In genomic region chr7:105654095-105654686, GRCh38 we compare ENCODE assay signal across 28 cellular contexts.
A peak's percentile ranks its signal among the peaks of the same experiment; 100 is the strongest.
DNase-seq lines count a peak whose midpoint lies in the region; ATAC-seq, FAIRE-seq and TF ChIP-seq lines count a peak whose summit lies in the region.
"Had no signal": no experiment of that assay in that cellular context is flagged by ENCODE, and none has a peak within 500 bp of the region (broad histone marks: within the 10 kb centered on the region; RNA-seq: fewer than 3 reads in every experiment).

No MANE protein-coding gene starts in this region.

- H3K23me2 ChIP-seq in H1 (ENCODE audit: low read depth, low read length), result no peaks in the 10 kb centered on the region

- no peak overlapping the region for H4K8ac ChIP-seq in H1 (ENCODE audit: extremely low read depth, insufficient read depth, low read length)

- H3K36me3 ChIP-seq in GM23338 (ENCODE audit: insufficient read depth) (peaks cover 7% of the 10 kb centered on the region), H1 (ENCODE audit: control insufficient read depth in 2 of 4, insufficient read depth in 4 of 4, low read length in 3 of 4) (no peaks in the 10 kb centered on the region), BE2C (no peaks in the 10 kb centered on the region)

- peak overlapping the region; percentile 40 for H3K4ac ChIP-seq in H1 (replicated peaks; ENCODE audit: insufficient read length, low read depth, low read length)

- no peak overlapping the region for H3K23ac ChIP-seq in H1 (ENCODE audit: insufficient read length)

- H2BK12ac ChIP-seq in H1 (ENCODE audit: low read depth, low read length), result peak overlapping the region; percentile 93; the same call in 1 of the 2 replicates

- peaks cover 3% of the 10 kb centered on the region; the same call in 1 of the 2 replicates for H3K79me2 ChIP-seq in GM23338 (replicated peaks; ENCODE audit: insufficient read depth)
- H3K79me2 ChIP-seq in H1 (ENCODE audit: control insufficient read depth in 1 of 2, insufficient read depth in 2 of 2, low read length in 2 of 2), result no peaks in the 10 kb centered on the region; a peak in 1 of 4 replicates

- H3F3A ChIP-seq in GM23338 (replicated peaks; ENCODE audit: low read depth), result peaks cover 40% of the 10 kb centered on the region

- H3K9me3 ChIP-seq in H1 (ENCODE audit: insufficient read depth in 2 of 2, low read depth in 1 of 2, low read length in 1 of 2) (no peaks in the 10 kb centered on the region), BE2C (no peaks in the 10 kb centered on the region)
- H3K9me3 ChIP-seq: BLaER1 treated with 17β-estradiol and CSF1 and Interleukin-3, amounts not matched to agents 10 nM and 100 nM; SK-N-SH had no signal

- DNase-seq in GM23338 (ENCODE audit: low spot score) (no peak), H1 (ENCODE audit: low read depth in 1 of 2, low spot score in 2 of 2) (no peak), glomerular visceral epithelial cell (ENCODE audit: extremely low spot score) (no peak), BE2C (no peak), NCI-H510A (lab: John Stamatoyannopoulos, UW) (no peak)
- DNase-seq: CD8-positive, alpha-beta memory T cell; DMS 273 treated with DMSO at 0.1 percent for 48 hours; DMS79; EL; GDM1; MV-4-11; NCI-H1105; NCI-H1436 treated with DMSO at 0.1 percent for 48 hours; NCI-H1930; NCI-H2107; NCI-H524 treated with DMSO at 0.1 percent for 48 hours; NCI-H774; SIG-M5; SK-N-SH; SW 1271 had no signal

- H3K27ac Mint-ChIP-seq in GM23338, result peak overlapping the region; percentile 68; the same call in 1 of the 2 replicates

- H3K27me3 ChIP-seq in GM23338 (ENCODE audit: insufficient read depth) (no peaks in the 10 kb centered on the region), H1 (replicated peaks in 1 of 4; ENCODE audit: control insufficient read depth in 3 of 4, extremely low read depth in 1 of 4, insufficient read depth in 3 of 4, low read length in 3 of 4) (no peaks in the 10 kb centered on the region), BE2C (no peaks in the 10 kb centered on the region)
- H3K27me3 ChIP-seq: BLaER1 treated with 17β-estradiol and CSF1 and Interleukin-3, amounts not matched to agents 10 nM and 100 nM had no signal

- H3K4me3 ChIP-seq in GM23338 (no peak overlapping the region), H1 (ENCODE audit: extremely low read depth in 1 of 4, insufficient read depth in 2 of 4, low read depth in 3 of 4, low read length in 4 of 4) (no peak overlapping the region), BE2C (ENCODE audit: low read depth, low read length) (no peak overlapping the region)
- H3K4me3 ChIP-seq: BLaER1 treated with 17β-estradiol and CSF1 and Interleukin-3, amounts not matched to agents 10 nM and 100 nM had no signal

- WGBS in H1 (ENCODE audit: extremely low coverage in 1 of 2, insufficient coverage in 1 of 2, insufficient read length in 1 of 2, insufficient replicate concordance in 2 of 2, low coverage in 1 of 2, low lambda C conversion rate in 2 of 2, missing lambda C conversion rate in 1 of 2), 2 experiments, result 92% methylated on average over 8 of the region's 8 CpGs; no CpG with 5 or more reads in 1 of the 2 experiments

- H2AFZ ChIP-seq in GM23338 (no peak overlapping the region), H1 (ENCODE audit: low read length) (no peak overlapping the region)

- 0 out of 2 replicates have a peak overlapping the region, but pooled peaks have one; percentile 1 for H3K18ac ChIP-seq in H1 (ENCODE audit: extremely low read depth, low read length)

- H2AK5ac ChIP-seq in H1 (ENCODE audit: low read depth, low read length), result peak overlapping the region; percentile 65; the same call in 1 of the 2 replicates

- H3K56ac ChIP-seq in H1 (replicated peaks; ENCODE audit: insufficient read length, low read depth, low read length), result no peak overlapping the region

- H2BK20ac ChIP-seq in H1 (ENCODE audit: low read length), result no peak overlapping the region

- no peak for TF ChIP-seq CTCF in 22Rv1 (IDR thresholded peaks at IDR 0.05)
- no peak for TF ChIP-seq CTCF in GM23338 (conservative IDR thresholded peaks at IDR 0.05; ENCODE audit: low read depth in 2 of 2)
- TF ChIP-seq CTCF in VCaP (conservative IDR thresholded peaks at IDR 0.05), result no peak
- TF ChIP-seq CTCF in H1 (IDR thresholded peaks at IDR 0.05; ENCODE audit: control extremely low read depth in 1 of 3, insufficient read depth in 1 of 3, low read depth in 1 of 3, low read length in 3 of 3), result no peak
- TF ChIP-seq CTCF in BE2C (IDR thresholded peaks at IDR 0.05; ENCODE audit: low read depth, low read length), result no peak

- H3K4me2 ChIP-seq in GM23338 (peak overlapping the region; percentile 67; the same call in 1 of the 2 replicates), H1 (ENCODE audit: insufficient read depth in 1 of 2, low read depth in 2 of 2, low read length in 2 of 2) (no peak overlapping the region)
- H3K4me2 ChIP-seq: BLaER1 treated with 17β-estradiol and CSF1 and Interleukin-3, amounts not matched to agents 10 nM and 100 nM; SK-N-SH had no signal

- TF ChIP-seq POLR2A in H1 (IDR thresholded peaks at IDR 0.05; ENCODE audit: control extremely low read depth in 1 of 2, low read depth in 2 of 2, low read length in 2 of 2), result no peak

- peak overlapping the region; percentile 50 for H4K91ac ChIP-seq in H1 (replicated peaks; ENCODE audit: insufficient read length, low read length)

- H4K20me1 ChIP-seq in GM23338 (replicated peaks; ENCODE audit: insufficient read depth) (no peaks in the 10 kb centered on the region), H1 (replicated peaks in 1 of 2; ENCODE audit: control insufficient read depth in 1 of 2, insufficient read depth in 2 of 2, low read length in 2 of 2) (no peaks in the 10 kb centered on the region)

- CTCF ChIA-PET in H1 (lab: Charles Lee; ENCODE audit: partially characterized antibody), result interaction anchor here (0.6 to 11.8 kb wide), 27 partner anchors 9 to 500 kb away, joined by 3 to 158 read pairs (median 4); partner anchors contain the start of genes ATXN7L1 and RINT1

- H3K9ac ChIP-seq in H1 (replicated peaks in 1 of 4; ENCODE audit: extremely low read depth in 1 of 4, low read depth in 3 of 4, low read length in 3 of 4), result no peak overlapping the region
- H3K9ac ChIP-seq: BLaER1 treated with 17β-estradiol and CSF1 and Interleukin-3, amounts not matched to agents 10 nM and 100 nM; SK-N-SH had no signal

- H3K9me3 Mint-ChIP-seq in GM23338, result no peaks in the 10 kb centered on the region
- H3K9me3 Mint-ChIP-seq: CD8-positive, alpha-beta memory T cell had no signal

- no peak overlapping the region for H4K5ac ChIP-seq in H1 (ENCODE audit: insufficient read length, low read depth, low read length)

- H3K9me2 ChIP-seq in GM23338 (ENCODE audit: insufficient read depth), result no peaks in the 10 kb centered on the region
- H3K9me2 ChIP-seq: SK-N-SH had no signal

- peaks cover 72% of the 10 kb centered on the region for H3K4me1 Mint-ChIP-seq in GM23338

- H3K79me1 ChIP-seq in H1 (ENCODE audit: low read depth, low read length), result 0 out of 2 replicates have a peak, but pooled peaks cover 2% of the 10 kb centered on the region

- POLR2A ChIA-PET in H1 (lab: Charles Lee; ENCODE audit: partially characterized antibody), result interaction anchor here (0.7 to 3.7 kb wide), 5 partner anchors 10 to 249 kb away, joined by 3 to 23 read pairs (median 4); no protein-coding TSS in a partner anchor

- H2BK120ac ChIP-seq in H1 (replicated peaks; ENCODE audit: low read depth, low read length), result peak overlapping the region; percentile 57

- H2BK15ac ChIP-seq in H1 (ENCODE audit: low read length), result no peak overlapping the region

- peak overlapping the region; percentile 67; the same call in 1 of the 2 replicates for H2BK5ac ChIP-seq in H1 (ENCODE audit: low read depth, low read length)

- no peak for TF ChIP-seq RAD21 in H1 (IDR thresholded peaks at IDR 0.05 in 1 of 2, conservative IDR thresholded peaks at IDR 0.05 in 1 of 2; ENCODE audit: low read depth in 2 of 2, low read length in 2 of 2)

- FAIRE-seq in H1 (lab: Jason Lieb, UNC), result no peak
- FAIRE-seq: GM12891, RCC 7860 had no signal

- no peak overlapping the region for H3K14ac ChIP-seq in H1 (ENCODE audit: insufficient read length)

- H3K4me1 ChIP-seq in GM23338 (ENCODE audit: insufficient read depth) (peaks cover 60% of the 10 kb centered on the region), H1 (replicated peaks in 1 of 4; ENCODE audit: control insufficient read depth in 3 of 4, insufficient read depth in 4 of 4, low read length in 3 of 4) (peaks cover 28 to 48% (median 32%) of the 10 kb centered on the region in 4 experiments), BE2C (peaks cover 9% of the 10 kb centered on the region)

- ATAC-seq in GM23338 (no peak), GM21515 (IDR thresholded peaks at IDR 0.05; ENCODE audit: unreplicated experiment) (no peak)
- ATAC-seq: HCT116 had no signal

- peaks cover 17% of the 10 kb centered on the region for H3K27me3 Mint-ChIP-seq in GM23338 (ENCODE audit: insufficient read depth, low read depth, poor library complexity)

- TF ChIP-seq EP300 in H1 (IDR thresholded peaks at IDR 0.05; ENCODE audit: borderline replicate concordance in 1 of 2, low read depth in 2 of 2, low read length in 2 of 2), result no peak

- H3K4me3 Mint-ChIP-seq in GM23338, result peak overlapping the region; percentile 40; the same call in 1 of the 3 replicates
- H3K4me3 Mint-ChIP-seq: CD8-positive, alpha-beta memory T cell had no signal

- peak overlapping the region; percentile 41; the same call in 1 of the 2 replicates for H3K27ac ChIP-seq in 22Rv1
- H3K27ac ChIP-seq in GM23338 (ENCODE audit: low read depth), result peak overlapping the region; percentile 96; the same call in 1 of the 2 replicates
- peak overlapping the region; percentile 15; the same call in 1 of the 2 replicates for H3K27ac ChIP-seq in VCaP
- no peak overlapping the region for H3K27ac ChIP-seq in H1 (ENCODE audit: low read depth, low read length)
- H3K27ac ChIP-seq: BLaER1 treated with 17β-estradiol and CSF1 and Interleukin-3, amounts not matched to agents 10 nM and 100 nM; HL-60 had no signal

- peaks cover 24% of the 10 kb centered on the region for H3K36me3 Mint-ChIP-seq in GM23338 (ENCODE audit: low read depth)

TF ChIP-seq in GM23338, 12 proteins besides CTCF, POLR2A, EP300 and RAD21 (continues in another document):
- no peak for TF ChIP-seq EZH2 (IDR thresholded peaks at IDR 0.05; ENCODE audit: low read depth, unreplicated experiment)
- TF ChIP-seq POLR2AphosphoS5 (IDR thresholded peaks at IDR 0.05; ENCODE audit: low read depth), result no peak
- no peak for TF ChIP-seq NANOG (IDR thresholded peaks at IDR 0.05; ENCODE audit: borderline replicate concordance)
- no peak for TF ChIP-seq STAT1 (IDR thresholded peaks at IDR 0.05; ENCODE audit: unreplicated experiment)

TF ChIP-seq in H1, 55 proteins besides CTCF, POLR2A, EP300 and RAD21:
- no peak for TF ChIP-seq SIX5 (IDR thresholded peaks at IDR 0.05; ENCODE audit: low read depth, low read length)
- no peak for TF ChIP-seq BRCA1 (IDR thresholded peaks at IDR 0.05; ENCODE audit: low read depth, low read length)
- no peak for TF ChIP-seq PHF8 (conservative IDR thresholded peaks at IDR 0.05; ENCODE audit: low read depth, low read length)
- TF ChIP-seq RFX5 (IDR thresholded peaks at IDR 0.05; ENCODE audit: borderline replicate concordance, low read depth, low read length), result no peak
- no peak for TF ChIP-seq CBX5 (IDR thresholded peaks at IDR 0.05; ENCODE audit: low read depth, low read length)
- no peak for TF ChIP-seq HDAC2 (IDR thresholded peaks at IDR 0.05; ENCODE audit: borderline replicate concordance in 1 of 2, low read depth in 2 of 2, low read length in 2 of 2)
- no peak for TF ChIP-seq ASH2L (IDR thresholded peaks at IDR 0.05; ENCODE audit: low read length)
